14 cellular contexts compared by ENCODE assay signal in the genomic region with DNA sequence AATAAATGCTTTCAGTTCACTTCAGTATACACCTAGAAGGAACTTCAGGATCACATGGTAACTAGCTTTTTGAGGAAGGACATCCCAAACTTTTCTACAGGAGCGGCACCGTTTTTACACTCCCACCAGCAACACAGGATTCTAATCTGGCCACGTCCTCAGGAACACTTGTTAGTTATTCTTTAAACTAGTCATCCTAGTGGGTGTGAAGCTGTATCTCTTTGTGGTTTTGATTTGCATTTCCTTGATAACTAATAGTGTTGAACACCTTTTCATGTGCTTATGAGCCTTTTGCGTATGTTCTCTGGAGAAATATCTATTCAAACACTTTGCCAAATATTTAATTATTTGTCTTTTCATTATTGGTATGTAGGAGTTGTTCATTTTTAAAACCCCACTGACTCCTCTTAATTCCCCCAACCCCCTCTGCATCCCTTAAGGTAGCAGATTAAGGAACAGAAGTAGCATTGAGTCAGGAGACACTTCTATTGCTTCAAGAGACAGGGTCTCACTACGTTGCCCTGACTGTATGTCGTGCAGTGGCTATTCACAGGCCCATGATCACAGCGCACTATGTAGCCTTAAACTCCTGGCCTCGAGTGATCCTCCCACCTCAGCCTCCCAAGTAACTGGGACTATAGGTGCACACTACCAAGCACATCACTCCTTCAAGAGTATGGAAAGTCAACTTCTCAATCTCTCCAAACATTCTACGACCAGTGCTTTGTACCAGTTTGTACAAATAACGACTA. TPM values are rescaled to one million over a fixed set of nuclear protein-coding genes. Genes with fewer than 3 reads are reported as not detected.
DNase-seq lines count a peak whose midpoint lies in the region; ATAC-seq, FAIRE-seq and TF ChIP-seq lines count a peak whose summit lies in the region.
"Had no signal": no experiment of that assay in that cellular context is flagged by ENCODE, and none has a peak within 500 bp of the region (broad histone marks: within the 10 kb centered on the region; RNA-seq: fewer than 3 reads in every experiment).

No MANE protein-coding gene starts in this region.

- POLR2A ChIA-PET in activated CD4-positive, alpha-beta T cell treated with anti-CD3 and anti-CD28 coated beads for 36 hours (lab: Charles Lee): interaction anchor here (0.6 to 1.0 kb wide), 2 partner anchors 9 to 233 kb away, joined by 4 to 5 read pairs; no protein-coding TSS in a partner anchor
- POLR2A ChIA-PET in T-cell (lab: Charles Lee): no interaction called here

- H3K9me3 Mint-ChIP-seq in activated CD4-positive, alpha-beta T cell treated with anti-CD3 and anti-CD28 coated beads for 36 hours (ENCODE audit: low read depth): no peaks in the 10 kb centered on the region
- H3K9me3 Mint-ChIP-seq in T-cell: no peaks in the 10 kb centered on the region
- no peaks in the 10 kb centered on the region for H3K9me3 Mint-ChIP-seq in stimulated activated naive CD8-positive, alpha-beta T cell treated with anti-CD3 and anti-CD28 coated beads, Interleukin-15, Interleukin-2, amounts not matched to agents 100 ng/mL and 50 ng/mL, for 24 hours
- H3K9me3 Mint-ChIP-seq: HFFc6 had no signal

- peak; percentile 70 for ATAC-seq in activated CD4-positive, alpha-beta T cell treated with anti-CD3 and anti-CD28 coated beads for 36 hours
- peak; percentile 59 to 68 (median 61) for ATAC-seq in T-cell (replicated peaks in 1 of 4)
- ATAC-seq in HG03565 (IDR thresholded peaks at IDR 0.05; ENCODE audit: unreplicated experiment): no peak

- no peak for TF ChIP-seq CTCF in kidney (IDR thresholded peaks at IDR 0.05; ENCODE audit: borderline replicate concordance, extremely low read depth, insufficient read depth)

- H3K4me3 Mint-ChIP-seq in activated CD4-positive, alpha-beta T cell treated with anti-CD3 and anti-CD28 coated beads for 36 hours: peak overlapping the region; percentile 25
- peak overlapping the region; percentile 28 to 65 (median 37) for H3K4me3 Mint-ChIP-seq in T-cell
- H3K4me3 Mint-ChIP-seq in stimulated activated naive CD8-positive, alpha-beta T cell treated with anti-CD3 and anti-CD28 coated beads, Interleukin-15, Interleukin-2, amounts not matched to agents 100 ng/mL and 50 ng/mL, for 24 hours: peak overlapping the region; percentile 62
- H3K4me3 Mint-ChIP-seq: HFFc6 had no signal

- H3K36me3 Mint-ChIP-seq in activated CD4-positive, alpha-beta T cell treated with anti-CD3 and anti-CD28 coated beads for 36 hours (ENCODE audit: low read depth): peaks cover 29% of the 10 kb centered on the region
- no peaks in the 10 kb centered on the region for H3K36me3 Mint-ChIP-seq in T-cell
- peaks cover 50% of the 10 kb centered on the region for H3K36me3 Mint-ChIP-seq in stimulated activated naive CD8-positive, alpha-beta T cell treated with anti-CD3 and anti-CD28 coated beads, Interleukin-15, Interleukin-2, amounts not matched to agents 100 ng/mL and 50 ng/mL, for 24 hours (ENCODE audit: low read depth)

- in situ Hi-C loops in KBM-7 (cut with MboI; ENCODE audit: low pct_unique_long_range_greater_than_20kb, low sequenced_read_pairs): no loop called here

- no peak for FAIRE-seq in kidney (lab: Jason Lieb, UNC)
- FAIRE-seq: A204.1, G401.6 had no signal

- DNase-seq in activated CD4-positive, alpha-beta T cell treated with anti-CD3 and anti-CD28 coated beads for 36 hours: no peak
- no peak for DNase-seq in activated CD4-positive, alpha-beta T cell treated with anti-CD3 and anti-CD28 coated beads for 48 hours
- DNase-seq in T-cell: no peak
- DNase-seq in kidney: no peak
- DNase-seq in KBM-7: no peak
- no peak for DNase-seq in NCI-H2227 treated with DMSO at 0.1 percent for 48 hours (lab: John Stamatoyannopoulos, UW)
- DNase-seq: amniotic stem cell, HFFc6, NCI-H1436 had no signal

- CTCF ChIA-PET in activated CD4-positive, alpha-beta T cell treated with anti-CD3 and anti-CD28 coated beads for 36 hours (lab: Charles Lee): interaction anchor here (0.6 to 8.9 kb wide), 5 partner anchors 8 to 42 kb away, joined by 3 to 121 read pairs (median 4); no protein-coding TSS in a partner anchor
- CTCF ChIA-PET in T-cell (lab: Charles Lee): interaction anchor here in 1 of 2 donors (1.1 kb wide), 1 partner anchor 9 kb away, joined by 12 read pairs; no protein-coding TSS in a partner anchor

- H3K4me1 Mint-ChIP-seq in activated CD4-positive, alpha-beta T cell treated with anti-CD3 and anti-CD28 coated beads for 36 hours: peaks cover 75% of the 10 kb centered on the region
- peaks cover 69 to 84% (median 81%) of the 10 kb centered on the region in 3 donors for H3K4me1 Mint-ChIP-seq in T-cell
- peaks cover 84% of the 10 kb centered on the region for H3K4me1 Mint-ChIP-seq in stimulated activated naive CD8-positive, alpha-beta T cell treated with anti-CD3 and anti-CD28 coated beads, Interleukin-15, Interleukin-2, amounts not matched to agents 100 ng/mL and 50 ng/mL, for 24 hours (ENCODE audit: low read depth)

- no peaks in the 10 kb centered on the region for H3K27me3 Mint-ChIP-seq in activated CD4-positive, alpha-beta T cell treated with anti-CD3 and anti-CD28 coated beads for 36 hours
- H3K27me3 Mint-ChIP-seq in T-cell: no peaks in the 10 kb centered on the region
- no peaks in the 10 kb centered on the region for H3K27me3 Mint-ChIP-seq in stimulated activated naive CD8-positive, alpha-beta T cell treated with anti-CD3 and anti-CD28 coated beads, Interleukin-15, Interleukin-2, amounts not matched to agents 100 ng/mL and 50 ng/mL, for 24 hours

- H3K4me1 ChIP-seq in kidney (ENCODE audit: control insufficient read depth in 1 of 2, insufficient read depth in 1 of 2, low read depth in 1 of 2, low read length in 2 of 2): peaks cover 45 to 76% of the 10 kb centered on the region in 2 donors

- no peaks in the 10 kb centered on the region for H3K36me3 ChIP-seq in kidney (ENCODE audit: control insufficient read depth in 1 of 2, insufficient read depth in 2 of 2, low read length in 2 of 2)

- no peaks in the 10 kb centered on the region for H3K9me3 ChIP-seq in kidney (ENCODE audit: control insufficient read depth in 1 of 2, low read length in 2 of 2)

- peak overlapping the region; percentile 59 for H3K27ac Mint-ChIP-seq in activated CD4-positive, alpha-beta T cell treated with anti-CD3 and anti-CD28 coated beads for 36 hours
- peak overlapping the region; percentile 73 to 87 for H3K27ac Mint-ChIP-seq in T-cell
- H3K27ac Mint-ChIP-seq in stimulated activated naive CD8-positive, alpha-beta T cell treated with anti-CD3 and anti-CD28 coated beads, Interleukin-15, Interleukin-2, amounts not matched to agents 100 ng/mL and 50 ng/mL, for 24 hours: peak overlapping the region; percentile 93
- H3K27ac Mint-ChIP-seq: HFFc6 had no signal

- peak overlapping the region; percentile 1 for H3K27ac ChIP-seq in kidney (ENCODE audit: low read depth in 2 of 2, low read length in 2 of 2)
- H3K27ac ChIP-seq: HL-60 had no signal

- intact Hi-C loops in activated CD4-positive, alpha-beta T cell treated with anti-CD3 and anti-CD28 coated beads for 36 hours (cut with DNase I, micrococcal nuclease): loop anchor here in 1 of 2 experiments (2.0 kb wide), 1 partner anchor 18 kb away; no protein-coding TSS in a partner anchor
- intact Hi-C loops in kidney (cut with DNase I): no loop called here

- H3K9ac ChIP-seq in kidney (ENCODE audit: low read length in 2 of 2): peak overlapping the region in 1 of 2 donors; percentile 1

- peak overlapping the region; percentile 0 to 24 for H3K4me3 ChIP-seq in kidney (ENCODE audit: low read length in 2 of 2)

RNA-seq across cellular contexts. Expression of gene YWHAE, which starts 25.4 kb away (rescaled TPM):
- 100 to 1,000 TPM; 520 to 553 TPM for total RNA-seq in activated CD4-positive, alpha-beta T cell treated with anti-CD3 and anti-CD28 coated beads for 36 hours
- total RNA-seq in T-cell: 100 to 1,000 TPM; 119 to 129 (median 126) TPM
- total RNA-seq in kidney: 495 TPM
- 591 TPM for polyA plus RNA-seq in kidney (ENCODE audit: insufficient read depth, low read depth, low replicate concordance)
